14 cellular contexts compared by ENCODE assay signal in genomic region chr3:149401215-149401925, GRCh38. TPM values are rescaled to one million over a fixed set of nuclear protein-coding genes. Genes with fewer than 3 reads are reported as not detected.
DNase-seq lines count a peak whose midpoint lies in the region; ATAC-seq and TF ChIP-seq lines count a peak whose summit lies in the region.
"Had no signal": no experiment of that assay in that cellular context is flagged by ENCODE, and none has a peak within 500 bp of the region (broad histone marks: within the 10 kb centered on the region; RNA-seq: fewer than 3 reads in every experiment).

No MANE protein-coding gene starts in this region.

- ATAC-seq in HG03045 (IDR thresholded peaks at IDR 0.05; ENCODE audit: unreplicated experiment), result no peak
- no peak for ATAC-seq in CD4-positive, alpha-beta T cell (ENCODE audit: poor library complexity)
- ATAC-seq: activated CD8-positive, alpha-beta T cell treated with anti-CD3 and anti-CD28 coated beads, Interleukin-2, amount 10 ng/mL, durations not matched to agents 7 days and 5 days; Right ventricle myocardium inferior had no signal

- no peaks in the 10 kb centered on the region for H3K9me3 Mint-ChIP-seq in CD4-positive, alpha-beta T cell

- H3K27ac Mint-ChIP-seq in CD4-positive, alpha-beta T cell, result no peak overlapping the region
- H3K27ac Mint-ChIP-seq: activated CD8-positive, alpha-beta T cell treated with anti-CD3 and anti-CD28 coated beads, Interleukin-2, amount 10 ng/mL, durations not matched to agents 7 days and 5 days; nephron progenitor cell had no signal

- CTCF ChIA-PET in CD4-positive, alpha-beta T cell (lab: Charles Lee), result no interaction called here

- POLR2A ChIA-PET in CD4-positive, alpha-beta T cell (lab: Charles Lee), result no interaction called here

- intact Hi-C loops in CD4-positive, alpha-beta T cell (cut with DNase I, micrococcal nuclease), result no loop called here

- H3K9ac ChIP-seq in mucosa of stomach (ENCODE audit: low read length), result peak overlapping the region; percentile 47

- DNase-seq in DMS153 (lab: John Stamatoyannopoulos, UW) (peak; percentile 87), NCI-H510A treated with DMSO at 0.1 percent for 48 hours (lab: John Stamatoyannopoulos, UW) (peak; percentile 76), dermis blood vessel endothelial cell (peak; percentile 23), NCI-H82 (lab: John Stamatoyannopoulos, UW) (no peak), Kasumi-1 (lab: John Stamatoyannopoulos, UW) (no peak)
- DNase-seq in CD4-positive, alpha-beta T cell, result no peak
- DNase-seq: activated CD8-positive, alpha-beta T cell treated with anti-CD3 and anti-CD28 coated beads, Interleukin-2, amount 10 ng/mL, durations not matched to agents 7 days and 5 days; heart right ventricle; nephron progenitor cell; stimulated activated CD4-positive, alpha-beta T cell treated with anti-CD3 and anti-CD28 coated beads, Interleukin-2, amount 100 ng/mL, for 24 hours; substantia nigra had no signal

- peaks cover 40% of the 10 kb centered on the region for H3K4me1 ChIP-seq in mucosa of stomach (ENCODE audit: control insufficient read depth, insufficient read depth, low read length)

- H3K27me3 Mint-ChIP-seq in CD4-positive, alpha-beta T cell, result peaks cover 10% of the 10 kb centered on the region

- no peaks in the 10 kb centered on the region for H3K27me3 ChIP-seq in mucosa of stomach (ENCODE audit: control insufficient read depth, insufficient read depth, low read length)
- peaks cover 4% of the 10 kb centered on the region for H3K27me3 ChIP-seq in CD4-positive, alpha-beta T cell (ENCODE audit: control insufficient read depth, insufficient read depth, low read length)
- H3K27me3 ChIP-seq: heart right ventricle had no signal

- no peaks in the 10 kb centered on the region for H3K36me3 ChIP-seq in mucosa of stomach (ENCODE audit: control insufficient read depth, insufficient read depth, low read length)
- H3K36me3 ChIP-seq: heart right ventricle had no signal

- no peak for TF ChIP-seq CTCF in CD4-positive, alpha-beta T cell (IDR thresholded peaks at IDR 0.05)

- no peak overlapping the region for H3K4me3 Mint-ChIP-seq in CD4-positive, alpha-beta T cell
- H3K4me3 Mint-ChIP-seq: activated CD8-positive, alpha-beta T cell treated with anti-CD3 and anti-CD28 coated beads, Interleukin-2, amount 10 ng/mL, durations not matched to agents 7 days and 5 days; nephron progenitor cell had no signal

- no peaks in the 10 kb centered on the region for H3K9me3 ChIP-seq in mucosa of stomach (ENCODE audit: control insufficient read depth, low read length)
- H3K9me3 ChIP-seq in CD4-positive, alpha-beta T cell (ENCODE audit: control insufficient read depth, low read length), result no peaks in the 10 kb centered on the region

- H3K27ac ChIP-seq in CD4-positive, alpha-beta T cell (ENCODE audit: low read depth, low read length), result no peak overlapping the region
- H3K27ac ChIP-seq: heart right ventricle had no signal

- no peak overlapping the region for H3K4me3 ChIP-seq in mucosa of stomach (ENCODE audit: low read length)
- H3K4me3 ChIP-seq: heart right ventricle had no signal

- H3K4me1 Mint-ChIP-seq in CD4-positive, alpha-beta T cell (ENCODE audit: low read depth), result no peaks in the 10 kb centered on the region
- H3K4me1 Mint-ChIP-seq: nephron progenitor cell had no signal

- H3K36me3 Mint-ChIP-seq in CD4-positive, alpha-beta T cell (ENCODE audit: low read depth), result no peaks in the 10 kb centered on the region

RNA-seq across cellular contexts. Expression of gene TM4SF1, which starts 23.9 kb away (rescaled TPM):
- total RNA-seq in dermis blood vessel endothelial cell, result 921 and 1,047 TPM in 2 replicates
- total RNA-seq in CD4-positive, alpha-beta T cell, result not detected
- total RNA-seq: activated CD8-positive, alpha-beta T cell treated with anti-CD3 and anti-CD28 coated beads, Interleukin-2, amount 10 ng/mL, durations not matched to agents 7 days and 5 days had no signal

Comparison
In these comparisons a context has a peak if more than half of its experiments do, and no peak if none do; other contexts are left out.
1. DNase-seq: peak in DMS153 (single experiment), NCI-H510A treated with DMSO at 0.1 percent for 48 hours (single experiment) and dermis blood vessel endothelial cell (single experiment); none in NCI-H82 (single experiment), Kasumi-1 (0 of 2) and CD4-positive, alpha-beta T cell (0 of 10).
2. RNA of gene TM4SF1, which starts 23.9 kb away (total RNA-seq): 921 to 1,047 TPM in dermis blood vessel endothelial cell; not detected in CD4-positive, alpha-beta T cell; every median in the first group is over 100 times any median in the second.